In genomic region chr11:74006743-74007304, GRCh38 we compare ENCODE assay signal across 23 cellular contexts. TPM values are rescaled to one million over a fixed set of nuclear protein-coding genes. Genes with fewer than 3 reads are reported as not detected.
A peak's percentile ranks its signal among the peaks of the same experiment; 100 is the strongest.
DNase-seq lines count a peak whose midpoint lies in the region; ATAC-seq and TF ChIP-seq lines count a peak whose summit lies in the region.
"Had no signal": no experiment of that assay in that cellular context is flagged by ENCODE, and none has a peak within 500 bp of the region (broad histone marks: within the 10 kb centered on the region; RNA-seq: fewer than 3 reads in every experiment).

No MANE protein-coding gene starts in this region.

- DNase-seq in T-helper 2 cell treated with Interferon-gamma antibody and Interleukin-4, amounts not matched to agents 5 μg/mL and 100 μg/mL, for 36 hours (ENCODE audit: low spot score): no peak
- DNase-seq in T-helper 2 cell (no peak), islet precursor cell (peak; percentile 40), progenitor cell of endocrine pancreas (ENCODE audit: low spot score, unreplicated experiment) (no peak), NOMO-1 (lab: John Stamatoyannopoulos, UW; ENCODE audit: unreplicated experiment in 2 of 2) (no peak), NCI-H1417 (lab: John Stamatoyannopoulos, UW) (no peak)
- no peak for DNase-seq in activated CD8-positive, alpha-beta T cell treated with anti-CD3 and anti-CD28 coated beads, Interleukin-2, amount 10 ng/mL, durations not matched to agents 7 days and 5 days
- DNase-seq: 8988T; activated B cell treated with CpG ODN at 0.5 μM for 24 hours; GDM1; Kasumi-1; left lung; NCI-H1105; NCI-H2107; NCI-H510A treated with DMSO at 0.1 percent for 48 hours; stimulated activated naive CD4-positive, alpha-beta T cell; transverse colon had no signal

- peaks cover 75% of the 10 kb centered on the region for H3K4me1 Mint-ChIP-seq in T-helper 2 cell treated with Interferon-gamma antibody and Interleukin-4, amounts not matched to agents 5 μg/mL and 100 μg/mL, for 36 hours (ENCODE audit: low read depth)
- H3K4me1 Mint-ChIP-seq in activated CD8-positive, alpha-beta T cell treated with anti-CD3 and anti-CD28 coated beads, Interleukin-2, amount 10 ng/mL, durations not matched to agents 7 days and 5 days (ENCODE audit: low read depth): peaks cover 81% of the 10 kb centered on the region
- H3K4me1 Mint-ChIP-seq in progenitor cell of endocrine pancreas (ENCODE audit: low read depth): peaks cover 20% of the 10 kb centered on the region

- CTCF ChIA-PET in activated CD8-positive, alpha-beta T cell treated with anti-CD3 and anti-CD28 coated beads, Interleukin-2, amount 10 ng/mL, durations not matched to agents 7 days and 5 days (lab: Charles Lee): interaction anchor here (1.4 kb wide), 1 partner anchor 12 kb away, joined by 3 read pairs; no protein-coding TSS in a partner anchor

- H3K27ac Mint-ChIP-seq in T-helper 2 cell treated with Interferon-gamma antibody and Interleukin-4, amounts not matched to agents 5 μg/mL and 100 μg/mL, for 36 hours: peak overlapping the region; percentile 75
- H3K27ac Mint-ChIP-seq in activated CD8-positive, alpha-beta T cell treated with anti-CD3 and anti-CD28 coated beads, Interleukin-2, amount 10 ng/mL, durations not matched to agents 7 days and 5 days: peak overlapping the region; percentile 70
- H3K27ac Mint-ChIP-seq in progenitor cell of endocrine pancreas: peak overlapping the region; percentile 10
- H3K27ac Mint-ChIP-seq: activated B cell treated with CpG ODN at 0.5 μM for 24 hours had no signal

- H3K9me3 Mint-ChIP-seq in T-helper 2 cell treated with Interferon-gamma antibody and Interleukin-4, amounts not matched to agents 5 μg/mL and 100 μg/mL, for 36 hours: no peaks in the 10 kb centered on the region
- H3K9me3 Mint-ChIP-seq in activated CD8-positive, alpha-beta T cell treated with anti-CD3 and anti-CD28 coated beads, Interleukin-2, amount 10 ng/mL, durations not matched to agents 7 days and 5 days (ENCODE audit: insufficient read depth): no peaks in the 10 kb centered on the region
- H3K9me3 Mint-ChIP-seq in progenitor cell of endocrine pancreas (ENCODE audit: low read depth): no peaks in the 10 kb centered on the region
- H3K9me3 Mint-ChIP-seq: activated B cell treated with CpG ODN at 0.5 μM for 24 hours had no signal

- ATAC-seq in activated CD8-positive, alpha-beta T cell treated with anti-CD3 and anti-CD28 coated beads, Interleukin-2, amount 10 ng/mL, durations not matched to agents 7 days and 5 days: no peak
- no peak for ATAC-seq in HG03095 (IDR thresholded peaks at IDR 0.05; ENCODE audit: unreplicated experiment)
- ATAC-seq: GM12878, HCT116, left lung had no signal

- peaks cover 32% of the 10 kb centered on the region for H3K36me3 Mint-ChIP-seq in T-helper 2 cell treated with Interferon-gamma antibody and Interleukin-4, amounts not matched to agents 5 μg/mL and 100 μg/mL, for 36 hours (ENCODE audit: low read depth)
- peaks cover 28% of the 10 kb centered on the region for H3K36me3 Mint-ChIP-seq in activated CD8-positive, alpha-beta T cell treated with anti-CD3 and anti-CD28 coated beads, Interleukin-2, amount 10 ng/mL, durations not matched to agents 7 days and 5 days (ENCODE audit: low read depth)
- peaks cover 8% of the 10 kb centered on the region for H3K36me3 Mint-ChIP-seq in progenitor cell of endocrine pancreas (ENCODE audit: insufficient read depth)

- TF ChIP-seq CTCF in progenitor cell of endocrine pancreas (IDR thresholded peaks at IDR 0.05; ENCODE audit: unreplicated experiment): no peak

- H3K4me3 Mint-ChIP-seq in T-helper 2 cell treated with Interferon-gamma antibody and Interleukin-4, amounts not matched to agents 5 μg/mL and 100 μg/mL, for 36 hours: no peak overlapping the region
- no peak overlapping the region for H3K4me3 Mint-ChIP-seq in activated CD8-positive, alpha-beta T cell treated with anti-CD3 and anti-CD28 coated beads, Interleukin-2, amount 10 ng/mL, durations not matched to agents 7 days and 5 days
- H3K4me3 Mint-ChIP-seq in progenitor cell of endocrine pancreas (ENCODE audit: low read depth): no peak overlapping the region
- H3K4me3 Mint-ChIP-seq: activated B cell treated with CpG ODN at 0.5 μM for 24 hours had no signal

- H3K27me3 Mint-ChIP-seq in T-helper 2 cell treated with Interferon-gamma antibody and Interleukin-4, amounts not matched to agents 5 μg/mL and 100 μg/mL, for 36 hours (ENCODE audit: low read depth): no peaks in the 10 kb centered on the region
- H3K27me3 Mint-ChIP-seq in activated CD8-positive, alpha-beta T cell treated with anti-CD3 and anti-CD28 coated beads, Interleukin-2, amount 10 ng/mL, durations not matched to agents 7 days and 5 days (ENCODE audit: low read depth): no peaks in the 10 kb centered on the region
- no peaks in the 10 kb centered on the region for H3K27me3 Mint-ChIP-seq in progenitor cell of endocrine pancreas
- H3K27me3 Mint-ChIP-seq: activated B cell treated with CpG ODN at 0.5 μM for 24 hours had no signal

- POLR2A ChIA-PET in activated CD8-positive, alpha-beta T cell treated with anti-CD3 and anti-CD28 coated beads, Interleukin-2, amount 10 ng/mL, durations not matched to agents 7 days and 5 days (lab: Charles Lee): interaction anchor here (2.5 to 2.9 kb wide), 2 partner anchors 11 to 25 kb away, joined by 26 to 33 read pairs; partner anchors contain the start of gene UCP2

RNA-seq across cellular contexts. Expression of gene UCP3, which starts 2.1 kb away (rescaled TPM):
- 1 to 10 TPM; 2.9 TPM for total RNA-seq in activated CD8-positive, alpha-beta T cell treated with anti-CD3 and anti-CD28 coated beads, Interleukin-2, amount 10 ng/mL, durations not matched to agents 7 days and 5 days
- total RNA-seq in progenitor cell of endocrine pancreas: 4.3 and 5.2 TPM in 2 replicates

RNA-seq across cellular contexts. Expression of gene UCP2, which starts 24.2 kb away (rescaled TPM):
- 100 to 1,000 TPM; 205 to 218 TPM for total RNA-seq in activated CD8-positive, alpha-beta T cell treated with anti-CD3 and anti-CD28 coated beads, Interleukin-2, amount 10 ng/mL, durations not matched to agents 7 days and 5 days
- 89.9 and 103 TPM in 2 replicates for total RNA-seq in progenitor cell of endocrine pancreas
- total RNA-seq: HT1080 had no signal

RNA-seq across cellular contexts. Expression of gene DNAJB13, which starts 56.0 kb away (rescaled TPM):
- total RNA-seq in activated CD8-positive, alpha-beta T cell treated with anti-CD3 and anti-CD28 coated beads, Interleukin-2, amount 10 ng/mL, durations not matched to agents 7 days and 5 days: not detected
- total RNA-seq in progenitor cell of endocrine pancreas: 1.1 and 1.4 TPM in 2 replicates
- total RNA-seq: activated B cell treated with CpG ODN at 0.5 μM for 24 hours, dermis microvascular lymphatic vessel endothelial cell, esophagus muscularis mucosa, GM12878, transverse colon had no signal

Comparison
In these comparisons a context has a peak if more than half of its experiments do, and no peak if none do; other contexts are left out.
1. H3K27ac Mint-ChIP-seq: peak in every context shown above with its lines; median percentile 75 in T-helper 2 cell treated with Interferon-gamma antibody and Interleukin-4, amounts not matched to agents 5 μg/mL and 100 μg/mL, for 36 hours; 70 in activated CD8-positive, alpha-beta T cell treated with anti-CD3 and anti-CD28 coated beads, Interleukin-2, amount 10 ng/mL, durations not matched to agents 7 days and 5 days; 10 in progenitor cell of endocrine pancreas.